ENCODE assay signal across 9 cellular contexts in the genomic region with DNA sequence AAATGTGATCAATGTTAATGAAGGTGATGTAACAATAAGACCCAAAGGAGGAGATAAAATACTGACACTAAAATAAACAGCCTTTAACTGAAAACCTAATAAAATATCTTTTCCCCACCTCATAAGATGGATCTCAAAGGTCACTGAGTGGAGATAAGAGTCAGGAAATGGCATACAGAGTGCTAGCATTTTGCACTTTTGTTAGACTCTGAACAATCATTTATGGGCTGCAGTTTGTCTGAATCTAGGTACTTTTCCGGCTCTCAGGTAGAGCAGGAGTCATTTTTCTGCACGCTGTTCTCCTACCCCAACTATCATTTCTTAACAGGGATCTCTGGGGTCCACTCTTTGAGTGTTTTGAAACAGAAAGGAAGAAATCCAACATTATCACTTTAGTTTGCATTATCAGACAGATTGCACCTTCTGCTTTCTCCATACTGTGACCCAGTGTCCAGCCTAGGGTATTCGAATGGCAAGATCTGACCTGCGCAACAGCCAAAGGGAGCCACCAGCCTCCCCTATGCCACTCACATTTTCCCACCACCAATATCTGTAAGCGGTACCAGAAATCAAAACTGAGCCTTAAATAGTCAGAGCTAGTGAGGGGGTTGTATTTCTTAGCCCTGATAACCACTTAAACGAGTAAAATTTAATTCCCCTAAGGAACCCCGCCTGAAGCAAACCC. TPM values are rescaled to one million over a fixed set of nuclear protein-coding genes. Genes with fewer than 3 reads are reported as not detected.
A peak's percentile ranks its signal among the peaks of the same experiment; 100 is the strongest.
DNase-seq lines count a peak whose midpoint lies in the region; ATAC-seq and TF ChIP-seq lines count a peak whose summit lies in the region.
"Had no signal": no experiment of that assay in that cellular context is flagged by ENCODE, and none has a peak within 500 bp of the region (broad histone marks: within the 10 kb centered on the region; RNA-seq: fewer than 3 reads in every experiment).

No MANE protein-coding gene starts in this region.

- H3K9me3 Mint-ChIP-seq in activated CD4-positive, alpha-beta T cell treated with anti-CD3 and anti-CD28 coated beads, Interleukin-2, amount 10 ng/mL, durations not matched to agents 7 days and 5 days, result peaks cover 2% of the 10 kb centered on the region

- peaks cover 4% of the 10 kb centered on the region for H3K36me3 Mint-ChIP-seq in activated CD4-positive, alpha-beta T cell treated with anti-CD3 and anti-CD28 coated beads, Interleukin-2, amount 10 ng/mL, durations not matched to agents 7 days and 5 days (ENCODE audit: low read depth)

- H3K4me1 ChIP-seq in thyroid gland, result peaks cover 18 to 25% of the 10 kb centered on the region in 2 donors

- no peak for DNase-seq in activated CD4-positive, alpha-beta T cell treated with anti-CD3 and anti-CD28 coated beads, Interleukin-2, amount 10 ng/mL, durations not matched to agents 7 days and 5 days
- no peak for DNase-seq in activated CD4-positive, alpha-beta T cell treated with anti-CD3 and anti-CD28 coated beads, Interleukin-2, amount 50 U/mL, for 1 hour
- peak in 1 of 2 donors; percentile 10 for DNase-seq in left colon
- no peak for DNase-seq in thyroid gland
- no peak for DNase-seq in islet precursor cell
- no peak for DNase-seq in ecto neural progenitor cell (ENCODE audit: low spot score)
- DNase-seq: DND-41 had no signal

- peak overlapping the region; percentile 31 to 69 (median 62) for H3K4me3 ChIP-seq in thyroid gland (replicated peaks in 1 of 3)

- intact Hi-C loops in left colon (cut with DNase I, micrococcal nuclease), result loop anchor here in 1 of 2 donors (10.0 kb wide), 1 partner anchor 92 kb away; the partner anchor contains the start of gene ESAM
- intact Hi-C loops in thyroid gland (cut with DNase I), result loop anchor here (5.0 kb wide), 2 partner anchors 70 to 90 kb away; partner anchors contain the start of gene ESAM

- POLR2A ChIA-PET in activated CD4-positive, alpha-beta T cell treated with anti-CD3 and anti-CD28 coated beads, Interleukin-2, amount 10 ng/mL, durations not matched to agents 7 days and 5 days (lab: Charles Lee), result no interaction called here

- H3K36me3 ChIP-seq in thyroid gland, result no peaks in the 10 kb centered on the region

- peak overlapping the region; percentile 85 for H3K4me3 Mint-ChIP-seq in activated CD4-positive, alpha-beta T cell treated with anti-CD3 and anti-CD28 coated beads, Interleukin-2, amount 10 ng/mL, durations not matched to agents 7 days and 5 days

- H3K27me3 ChIP-seq in thyroid gland, result no peaks in the 10 kb centered on the region

- TF ChIP-seq POLR2A in thyroid gland (IDR thresholded peaks at IDR 0.05), result no peak

- H3K27ac Mint-ChIP-seq in activated CD4-positive, alpha-beta T cell treated with anti-CD3 and anti-CD28 coated beads, Interleukin-2, amount 10 ng/mL, durations not matched to agents 7 days and 5 days, result peak overlapping the region; percentile 75

- no peaks in the 10 kb centered on the region for H3K9me3 ChIP-seq in thyroid gland

- no peak for TF ChIP-seq CTCF in thyroid gland (IDR thresholded peaks at IDR 0.05)

- WGBS in adipose tissue, 3 donors, result 51 to 59% (median 57%) methylated on average over 7 of the region's 7 CpGs
- WGBS in thyroid gland, 2 donors, result 42 to 46% methylated on average over 7 of the region's 7 CpGs

- H3K27me3 Mint-ChIP-seq in activated CD4-positive, alpha-beta T cell treated with anti-CD3 and anti-CD28 coated beads, Interleukin-2, amount 10 ng/mL, durations not matched to agents 7 days and 5 days, result no peaks in the 10 kb centered on the region

- peaks cover 46% of the 10 kb centered on the region for H3K4me1 Mint-ChIP-seq in activated CD4-positive, alpha-beta T cell treated with anti-CD3 and anti-CD28 coated beads, Interleukin-2, amount 10 ng/mL, durations not matched to agents 7 days and 5 days

- CTCF ChIA-PET in activated CD4-positive, alpha-beta T cell treated with anti-CD3 and anti-CD28 coated beads, Interleukin-2, amount 10 ng/mL, durations not matched to agents 7 days and 5 days (lab: Charles Lee), result interaction anchor here (0.5 to 1.2 kb wide), 4 partner anchors 89 to 1704 kb away, joined by 3 to 8 read pairs (median 4); partner anchors contain the start of gene ESAM

- ATAC-seq in left colon (peak; percentile 66), HG02571 (IDR thresholded peaks at IDR 0.05; ENCODE audit: unreplicated experiment) (no peak)

- H3K27ac ChIP-seq in adipose tissue (ENCODE audit: low read depth, low read length), result peak overlapping the region; percentile 86
- H3K27ac ChIP-seq in thyroid gland, result peak overlapping the region; percentile 73 to 89 (median 87)

RNA-seq across cellular contexts. Expression of gene SIAE, which starts 0.9 kb away (rescaled TPM):
- total RNA-seq in activated CD4-positive, alpha-beta T cell treated with anti-CD3 and anti-CD28 coated beads, Interleukin-2, amount 10 ng/mL, durations not matched to agents 7 days and 5 days, result 1 to 10 TPM; 6.5 to 7.5 TPM
- polyA plus RNA-seq in adipose tissue, result 10 to 100 TPM in 2 of 3 donors, 1 to 10 TPM in 1; 7.1 to 13.8 (median 11.0) TPM
- 100 to 1,000 TPM; 207 to 293 TPM for total RNA-seq in left colon
- total RNA-seq in thyroid gland, result 10 to 100 TPM; 33.9 to 52.5 (median 41.6) TPM

RNA-seq across cellular contexts. Expression of gene SPA17, which starts 1.0 kb away (rescaled TPM):
- total RNA-seq in activated CD4-positive, alpha-beta T cell treated with anti-CD3 and anti-CD28 coated beads, Interleukin-2, amount 10 ng/mL, durations not matched to agents 7 days and 5 days, result 1 to 10 TPM; 1.1 to 1.8 TPM
- 1 to 10 TPM; 2.3 to 5.5 (median 2.8) TPM for polyA plus RNA-seq in adipose tissue
- 1 to 10 TPM; 7.4 to 8.7 TPM for total RNA-seq in left colon
- total RNA-seq in thyroid gland, result 10 to 100 TPM; 13.8 to 25.2 (median 23.6) TPM

RNA-seq across cellular contexts. Expression of gene TBRG1, which starts 50.0 kb away (rescaled TPM):
- total RNA-seq in activated CD4-positive, alpha-beta T cell treated with anti-CD3 and anti-CD28 coated beads, Interleukin-2, amount 10 ng/mL, durations not matched to agents 7 days and 5 days, result 10 to 100 TPM; 39.6 to 47.4 TPM
- polyA plus RNA-seq in adipose tissue, result 10 to 100 TPM; 14.7 to 26.1 (median 25.9) TPM
- total RNA-seq in left colon (10 to 100 TPM; 30.7 to 35.5 TPM), thyroid gland (10 to 100 TPM; 34.7 to 59.8 (median 46.3) TPM)

Comparison
In these comparisons a context has a peak if more than half of its experiments do, and no peak if none do; other contexts are left out.
1. RNA of gene SIAE, which starts 0.9 kb away (total RNA-seq): 207 to 293 TPM in left colon and 33.9 to 52.5 TPM in thyroid gland; 6.5 to 7.5 TPM in activated CD4-positive, alpha-beta T cell treated with anti-CD3 and anti-CD28 coated beads, Interleukin-2, amount 10 ng/mL, durations not matched to agents 7 days and 5 days; every median in the first group is over 4 times any median in the second.